Comparison of ENCODE assay signal across 8 cellular contexts in the genomic region with DNA sequence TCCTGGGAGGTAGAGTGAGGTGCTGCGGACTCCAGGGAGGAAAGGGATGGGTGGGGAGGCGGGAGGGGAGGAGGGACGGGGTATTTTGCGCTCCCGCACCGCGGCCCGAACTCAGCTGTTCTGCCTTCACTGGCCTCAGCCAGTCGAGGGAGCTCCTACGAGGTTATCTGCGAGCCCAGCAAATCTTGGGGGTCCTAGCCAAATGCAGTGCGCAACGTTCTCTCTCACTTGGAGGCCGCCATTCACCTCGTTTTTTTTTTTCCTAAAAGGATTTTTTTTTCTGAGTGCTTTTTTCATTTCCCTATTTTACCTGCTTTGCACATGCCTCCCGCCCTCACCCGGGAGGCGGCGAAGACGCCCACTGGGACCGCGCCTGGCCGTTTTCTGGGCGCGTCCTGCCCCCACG. TPM values are rescaled to one million over a fixed set of nuclear protein-coding genes. Genes with fewer than 3 reads are reported as not detected.
DNase-seq lines count a peak whose midpoint lies in the region; ATAC-seq and TF ChIP-seq lines count a peak whose summit lies in the region.

No MANE protein-coding gene starts in this region.

- H3K4me2 ChIP-seq in DND-41 (ENCODE audit: insufficient read depth, low read length) (peak overlapping the region; percentile 95), Loucy (ENCODE audit: low read depth, low read length, poor library complexity, severe bottlenecking) (peak overlapping the region; percentile 71)

- H3K27ac ChIP-seq in DND-41 (ENCODE audit: low read length) (peak overlapping the region; percentile 79), coronary artery (peak overlapping the region in 1 of 2 donors; percentile 88)

- no peaks in the 10 kb centered on the region for H3K27me3 ChIP-seq in DND-41 (ENCODE audit: insufficient read depth, low read length, poor library complexity)
- H3K27me3 ChIP-seq in Loucy (ENCODE audit: insufficient read depth, low read length, poor library complexity, severe bottlenecking) = no peaks in the 10 kb centered on the region

- peaks cover 27% of the 10 kb centered on the region for H3K36me3 ChIP-seq in DND-41 (ENCODE audit: insufficient read depth, low read length)
- H3K36me3 ChIP-seq in Loucy (ENCODE audit: insufficient read depth, low read length) = no peaks in the 10 kb centered on the region

- H3K4me1 ChIP-seq in DND-41 (ENCODE audit: insufficient read depth, low read length) (peaks cover 37% of the 10 kb centered on the region), Loucy (ENCODE audit: insufficient read depth, low read length, poor library complexity, severe bottlenecking) (peaks cover 26% of the 10 kb centered on the region)

- no peaks in the 10 kb centered on the region for H3K9me2 ChIP-seq in Loucy (replicated peaks; ENCODE audit: low read depth, low read length)

- H3K27ac Mint-ChIP-seq in natural killer cell = peak overlapping the region in 1 of 2 donors; percentile 74

- intact Hi-C loops in natural killer cell (cut with micrococcal nuclease) = loop anchor here (2.0 to 10.0 kb wide), 5 partner anchors 125 to 582 kb away; a partner anchor contains a TSS

- H3K9me3 ChIP-seq in DND-41 (ENCODE audit: insufficient read depth, low read length, severe bottlenecking) (no peaks in the 10 kb centered on the region), Loucy (ENCODE audit: insufficient read depth, low read depth, low read length) (no peaks in the 10 kb centered on the region)

- H3F3A ChIP-seq in Loucy (ENCODE audit: low read depth) = no peaks in the 10 kb centered on the region

- DNase-seq in DND-41 (no peak), coronary artery (ENCODE audit: low spot score) (no peak), natural killer cell (no peak), NCI-H446 (lab: John Stamatoyannopoulos, UW) (no peak), nucleus accumbens (lab: John Stamatoyannopoulos, UW) (no peak), activated gamma-delta T cell treated with Interleukin-2 at 50 U/mL for 16 hours (no peak), SK-N-DZ (ENCODE audit: low spot score) (no peak)

- peak overlapping the region; percentile 65 to 76; a peak in 3 of 4 replicates for H3K4me3 ChIP-seq in DND-41 (ENCODE audit: low read depth in 1 of 2, low read length in 2 of 2)
- peak overlapping the region; percentile 90 for H3K4me3 ChIP-seq in Loucy (ENCODE audit: low read length, poor library complexity, severe bottlenecking)
- H3K4me3 ChIP-seq in coronary artery = peak overlapping the region; percentile 90

- peaks cover 39 to 43% of the 10 kb centered on the region in 2 donors for H3K27me3 Mint-ChIP-seq in natural killer cell (ENCODE audit: low read depth in 2 of 2)

- H2AFZ ChIP-seq in DND-41 (ENCODE audit: low read depth, low read length) (peak overlapping the region; percentile 93), Loucy (ENCODE audit: low read length) (peak overlapping the region; percentile 78)

- peaks cover 47 to 56% of the 10 kb centered on the region in 2 donors for H3K4me1 Mint-ChIP-seq in natural killer cell

- H3K9me3 Mint-ChIP-seq in natural killer cell = no peaks in the 10 kb centered on the region

- TF ChIP-seq CTCF in DND-41 (IDR thresholded peaks at IDR 0.05; ENCODE audit: borderline replicate concordance, extremely low read depth, low read length, poor library complexity, severe bottlenecking) (no peak), Loucy (conservative IDR thresholded peaks at IDR 0.05; ENCODE audit: low read length) (no peak), coronary artery (IDR thresholded peaks at IDR 0.05) (no peak), natural killer cell (IDR thresholded peaks at IDR 0.05) (no peak)

- peak overlapping the region; percentile 95 for H3K4me3 Mint-ChIP-seq in natural killer cell

- ATAC-seq in DND-41 (ENCODE audit: insufficient read depth, low read depth) (no peak), natural killer cell (no peak)

- peaks cover 39% of the 10 kb centered on the region for H3K79me2 ChIP-seq in DND-41 (ENCODE audit: insufficient read depth, low read length)
- H3K79me2 ChIP-seq in Loucy (ENCODE audit: insufficient read depth, low read length) = peaks cover 36% of the 10 kb centered on the region

- H4K20me1 ChIP-seq in DND-41 (ENCODE audit: insufficient read depth, low read length) (peaks cover 23% of the 10 kb centered on the region), Loucy (ENCODE audit: insufficient read depth, low read length, poor library complexity, severe bottlenecking) (peaks cover 17% of the 10 kb centered on the region)

- H3K36me3 Mint-ChIP-seq in natural killer cell = no peaks in the 10 kb centered on the region

- H3K9ac ChIP-seq in DND-41 (ENCODE audit: low read depth, low read length) (peak overlapping the region; percentile 77), Loucy (ENCODE audit: low read depth, low read length, poor library complexity, severe bottlenecking) (peak overlapping the region; percentile 70)

RNA-seq across cellular contexts. Expression of a gene that starts 0.9 kb away (rescaled TPM):
- total RNA-seq in natural killer cell = 10 to 100 TPM; 27.4 to 56.9 (median 39.9) TPM
- 18.6 and 19.4 TPM in 2 replicates for polyA plus RNA-seq in SK-N-DZ (2014; cell fraction: cytosol; rRNA removed)
- 14.6 and 27.2 TPM in 2 replicates for polyA plus RNA-seq in SK-N-DZ (2014; cell fraction: nucleus; rRNA removed)
